8 cellular contexts compared by ENCODE assay signal in genomic region chr3:94004301-94004910, GRCh38. TPM values are rescaled to one million over a fixed set of nuclear protein-coding genes. Genes with fewer than 3 reads are reported as not detected.
DNase-seq lines count a peak whose midpoint lies in the region; ATAC-seq and TF ChIP-seq lines count a peak whose summit lies in the region.

No MANE protein-coding gene starts in this region.

- H3K27ac Mint-ChIP-seq in immature natural killer cell: peak overlapping the region in 4 of 6 donors; percentile 61 to 78 (median 78)

- no peaks in the 10 kb centered on the region for H3K9me3 Mint-ChIP-seq in immature natural killer cell

- no peaks in the 10 kb centered on the region for H3K79me2 ChIP-seq in DND-41 (ENCODE audit: insufficient read depth, low read length)

- peaks cover 3 to 8% of the 10 kb centered on the region in 2 donors for H3K4me1 Mint-ChIP-seq in immature natural killer cell

- DNase-seq in DND-41 (no peak), NCI-H748 treated with DMSO at 0.1 percent for 48 hours (lab: John Stamatoyannopoulos, UW) (peak; percentile 29), brain microvascular endothelial cell (peak; percentile 37), immature natural killer cell (peak; percentile 44 to 55 (median 48))
- DNase-seq in stimulated activated naive CD8-positive, alpha-beta T cell treated with anti-CD3 and anti-CD28 coated beads, Interleukin-15, Interleukin-2, amounts not matched to agents 100 U/mL and 50 U/mL, for 24 hours: no peak
- DNase-seq in activated naive CD4-positive, alpha-beta T cell treated with anti-CD3 and anti-CD28 coated beads, Interleukin-2, amount 50 U/mL, for 16 hours: no peak

- H2AFZ ChIP-seq in DND-41 (ENCODE audit: low read depth, low read length): peak overlapping the region; percentile 73

- peak overlapping the region; percentile 43 for H3K9ac ChIP-seq in DND-41 (ENCODE audit: low read depth, low read length)

- H3K27ac ChIP-seq in DND-41 (ENCODE audit: low read length) (peak overlapping the region; percentile 69), brain microvascular endothelial cell (no peak overlapping the region)

- H3K4me2 ChIP-seq in DND-41 (ENCODE audit: insufficient read depth, low read length): peak overlapping the region; percentile 67

- TF ChIP-seq CTCF in DND-41 (IDR thresholded peaks at IDR 0.05; ENCODE audit: borderline replicate concordance, extremely low read depth, low read length, poor library complexity, severe bottlenecking): peak; percentile 93
- peak; percentile 71 for TF ChIP-seq CTCF in brain microvascular endothelial cell (IDR thresholded peaks at IDR 0.05; ENCODE audit: low read depth, low read length, missing control alignments)

- no peaks in the 10 kb centered on the region for H3K27me3 Mint-ChIP-seq in immature natural killer cell (ENCODE audit: low read depth in 3 of 3)

- H3K9me3 ChIP-seq in DND-41 (ENCODE audit: insufficient read depth, low read length, severe bottlenecking): no peaks in the 10 kb centered on the region

- peaks cover 5% of the 10 kb centered on the region; the same call in 1 of the 2 replicates for H3K4me1 ChIP-seq in DND-41 (ENCODE audit: insufficient read depth, low read length)

- H3K27me3 ChIP-seq in DND-41 (ENCODE audit: insufficient read depth, low read length, poor library complexity) (no peaks in the 10 kb centered on the region), brain microvascular endothelial cell (replicated peaks) (no peaks in the 10 kb centered on the region)

- ATAC-seq in DND-41 (ENCODE audit: insufficient read depth, low read depth) (peak; percentile 96), GM19372 (IDR thresholded peaks at IDR 0.05; ENCODE audit: low read depth, unreplicated experiment) (peak; percentile 95), HG03342 (IDR thresholded peaks at IDR 0.05; ENCODE audit: unreplicated experiment) (peak; percentile 89)
- ATAC-seq in stimulated activated naive CD8-positive, alpha-beta T cell treated with anti-CD3 and anti-CD28 coated beads, Interleukin-15, Interleukin-2, amounts not matched to agents 100 U/mL and 50 U/mL, for 24 hours: peak; percentile 49

- H3K4me3 ChIP-seq in DND-41 (ENCODE audit: low read depth in 1 of 2, low read length in 2 of 2): peak overlapping the region in 1 of 2 experiments; percentile 49; a peak in 1 of 4 replicates
- H3K4me3 ChIP-seq in brain microvascular endothelial cell (ENCODE audit: low read depth, low read length): peak overlapping the region; percentile 28

- no peaks in the 10 kb centered on the region for H4K20me1 ChIP-seq in DND-41 (ENCODE audit: insufficient read depth, low read length)

- H3K36me3 ChIP-seq in DND-41 (ENCODE audit: insufficient read depth, low read length): no peaks in the 10 kb centered on the region; the same call in 1 of the 2 replicates
- no peaks in the 10 kb centered on the region for H3K36me3 ChIP-seq in brain microvascular endothelial cell (replicated peaks)

- H3K4me3 Mint-ChIP-seq in immature natural killer cell: peak overlapping the region; percentile 79 to 86 (median 81)

- in situ Hi-C loops in brain microvascular endothelial cell (cut with HindIII; ENCODE audit: low pct_ligation_motif_present, low sequenced_read_pairs): no loop called here

- H3K36me3 Mint-ChIP-seq in immature natural killer cell: no peaks in the 10 kb centered on the region

RNA-seq across cellular contexts. Expression of gene STX19, which starts 24.0 kb away (rescaled TPM):
- under 1 TPM in 1 of 3 donors, not detected in 2; 0.49 TPM for polyA plus RNA-seq in immature natural killer cell

RNA-seq across cellular contexts. Expression of gene ARL13B, which starts 24.5 kb away (rescaled TPM):
- polyA plus RNA-seq in immature natural killer cell: 1 to 10 TPM; 4.3 to 6.5 (median 4.5) TPM

RNA-seq across cellular contexts. Expression of gene PROS1, which starts 30.7 kb away (rescaled TPM):
- polyA plus RNA-seq in immature natural killer cell: under 1 TPM in 1 of 3 donors, not detected in 2; 0.93 TPM

RNA-seq across cellular contexts. Expression of gene DHFR2, which starts 58.3 kb away (rescaled TPM):
- polyA plus RNA-seq in immature natural killer cell: 1 to 10 TPM; 1.8 to 9.3 (median 2.1) TPM

RNA-seq across cellular contexts. Expression of gene NSUN3, which starts 58.5 kb away (rescaled TPM):
- 10 to 100 TPM; 12.1 to 16.1 (median 14.2) TPM for polyA plus RNA-seq in immature natural killer cell

Comparison
In these comparisons a context has a peak if more than half of its experiments do, and no peak if none do; other contexts are left out.
1. DNase-seq: peak in NCI-H748 treated with DMSO at 0.1 percent for 48 hours (single experiment), brain microvascular endothelial cell (single experiment) and immature natural killer cell (3 of 3); none in DND-41 (single experiment), stimulated activated naive CD8-positive, alpha-beta T cell treated with anti-CD3 and anti-CD28 coated beads, Interleukin-15, Interleukin-2, amounts not matched to agents 100 U/mL and 50 U/mL, for 24 hours (single experiment) and activated naive CD4-positive, alpha-beta T cell treated with anti-CD3 and anti-CD28 coated beads, Interleukin-2, amount 50 U/mL, for 16 hours (single experiment).
2. Peak in every context shown above with its lines, with median percentiles within 50 percentile points of each other: ATAC-seq.